ENCODE assay signal across 1 cellular context in the genomic region with DNA sequence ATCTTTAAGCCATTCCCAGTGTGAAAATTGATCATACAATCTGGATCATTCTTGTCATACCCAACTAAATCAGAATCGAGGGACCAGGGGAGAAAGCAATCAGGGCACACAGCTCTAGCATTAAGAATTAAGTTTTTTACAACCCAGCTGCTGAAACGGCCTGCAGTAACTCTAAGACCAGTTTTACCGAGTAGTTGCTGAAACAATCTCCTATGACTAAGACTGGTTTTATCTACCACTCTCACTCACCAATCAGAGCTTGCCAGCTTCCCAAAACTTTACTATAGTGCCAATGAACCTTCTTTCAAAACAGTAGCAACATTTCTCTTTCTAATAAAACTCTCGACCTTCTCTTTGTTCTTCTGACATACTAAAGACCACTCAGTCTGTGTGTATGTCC.
A peak's percentile ranks its signal among the peaks of the same experiment; 100 is the strongest.
TF ChIP-seq lines count a peak whose summit lies in the region.

No MANE protein-coding gene starts in this region.

TF ChIP-seq in K562, 482 proteins besides CTCF, POLR2A, EP300 and RAD21 (continued from another document):
- TF ChIP-seq, protein P1, sequence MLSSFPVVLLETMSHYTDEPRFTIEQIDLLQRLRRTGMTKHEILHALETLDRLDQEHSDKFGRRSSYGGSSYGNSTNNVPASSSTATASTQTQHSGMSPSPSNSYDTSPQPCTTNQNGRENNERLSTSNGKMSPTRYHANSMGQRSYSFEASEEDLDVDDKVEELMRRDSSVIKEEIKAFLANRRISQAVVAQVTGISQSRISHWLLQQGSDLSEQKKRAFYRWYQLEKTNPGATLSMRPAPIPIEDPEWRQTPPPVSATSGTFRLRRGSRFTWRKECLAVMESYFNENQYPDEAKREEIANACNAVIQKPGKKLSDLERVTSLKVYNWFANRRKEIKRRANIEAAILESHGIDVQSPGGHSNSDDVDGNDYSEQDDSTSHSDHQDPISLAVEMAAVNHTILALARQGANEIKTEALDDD (IDR thresholded peaks at IDR 0.05) = peak; percentile 58
- TF ChIP-seq CBFA2T3 (IDR thresholded peaks at IDR 0.05) = peak; percentile 38
